Comparison of ENCODE assay signal across 13 cellular contexts in genomic region chr16:75559564-75560372, GRCh38. TPM values are rescaled to one million over a fixed set of nuclear protein-coding genes. Genes with fewer than 3 reads are reported as not detected.
DNase-seq lines count a peak whose midpoint lies in the region; TF ChIP-seq lines count a peak whose summit lies in the region.
"Had no signal": no experiment of that assay in that cellular context is flagged by ENCODE, and none has a peak within 500 bp of the region (broad histone marks: within the 10 kb centered on the region; RNA-seq: fewer than 3 reads in every experiment).

No MANE protein-coding gene starts in this region.

- H4K20me1 ChIP-seq in mammary epithelial cell (ENCODE audit: insufficient read depth, low read length): no peaks in the 10 kb centered on the region
- H4K20me1 ChIP-seq: BLaER1 treated with 17β-estradiol and CSF1 and Interleukin-3, amounts not matched to agents 10 nM and 100 nM had no signal

- no peak for TF ChIP-seq EP300 in esophagus muscularis mucosa (IDR thresholded peaks at IDR 0.05)

- CTCF ChIA-PET in mammary epithelial cell (lab: Charles Lee; ENCODE audit: low non-redundant PET): no interaction called here

- H3K9ac ChIP-seq in mammary epithelial cell (ENCODE audit: insufficient read depth, low read length): no peak overlapping the region
- H3K9ac ChIP-seq: BLaER1 treated with 17β-estradiol and CSF1 and Interleukin-3, amounts not matched to agents 10 nM and 100 nM had no signal

- peak overlapping the region; percentile 77 for H2AFZ ChIP-seq in ACC112 (ENCODE audit: low read length, unreplicated experiment)
- H2AFZ ChIP-seq in mammary epithelial cell (ENCODE audit: low read depth, low read length): peak overlapping the region; percentile 63

- TF ChIP-seq CTCF in mammary epithelial cell (conservative IDR thresholded peaks at IDR 0.05 in 1 of 2, IDR thresholded peaks at IDR 0.05 in 1 of 2; ENCODE audit: extremely low read depth in 1 of 2, insufficient read depth in 1 of 2, low read depth in 1 of 2, low read length in 2 of 2) (no peak), esophagus muscularis mucosa (IDR thresholded peaks at IDR 0.05) (no peak)

- H3K4me3 ChIP-seq in ACC112 (ENCODE audit: low read depth, low read length) (peak overlapping the region; percentile 22; the same call in 1 of the 2 replicates), mammary epithelial cell (replicated peaks in 1 of 3; ENCODE audit: insufficient read depth in 1 of 3, low read depth in 2 of 3, low read length in 3 of 3) (no peak overlapping the region), esophagus muscularis mucosa (no peak overlapping the region)
- H3K4me3 ChIP-seq: BLaER1 treated with 17β-estradiol and CSF1 and Interleukin-3, amounts not matched to agents 10 nM and 100 nM had no signal

- H3K4me2 ChIP-seq in mammary epithelial cell (ENCODE audit: insufficient read depth, low read depth, low read length): no peak overlapping the region
- H3K4me2 ChIP-seq: BLaER1 treated with 17β-estradiol and CSF1 and Interleukin-3, amounts not matched to agents 10 nM and 100 nM had no signal

- dilution Hi-C loops in mammary epithelial cell (cut with HindIII; ENCODE audit: low sequenced_read_pairs): loop anchor here (5.0 kb wide), 1 partner anchor 82 kb away; no protein-coding TSS in a partner anchor

- WGBS in mammary epithelial cell (ENCODE audit: low coverage, missing lambda C conversion rate): 63% methylated on average over 10 of the region's 10 CpGs
- 64% methylated on average over 10 of the region's 10 CpGs for WGBS in esophagus muscularis mucosa

- no peaks in the 10 kb centered on the region for H3K79me2 ChIP-seq in ACC112 (ENCODE audit: control insufficient read depth, insufficient read depth, low read length, unreplicated experiment)
- no peaks in the 10 kb centered on the region for H3K79me2 ChIP-seq in mammary epithelial cell (ENCODE audit: insufficient read depth, low read length)

- H3K4me1 ChIP-seq in ACC112 (ENCODE audit: control insufficient read depth, insufficient read depth, low read length, unreplicated experiment) (peaks cover 13% of the 10 kb centered on the region), mammary epithelial cell (ENCODE audit: insufficient read depth, low read length) (peaks cover 13% of the 10 kb centered on the region), esophagus muscularis mucosa (peaks cover 8 to 18% (median 15%) of the 10 kb centered on the region in 4 donors)

- TF ChIP-seq POLR2A in esophagus muscularis mucosa (IDR thresholded peaks at IDR 0.05; ENCODE audit: low read depth): no peak

- H3K27ac ChIP-seq in ACC112 (ENCODE audit: low read depth, low read length): no peak overlapping the region
- no peak overlapping the region for H3K27ac ChIP-seq in mammary epithelial cell (ENCODE audit: insufficient read depth, low read depth, low read length)
- no peak overlapping the region for H3K27ac ChIP-seq in esophagus muscularis mucosa (replicated peaks in 1 of 4)
- H3K27ac ChIP-seq: BLaER1 treated with 17β-estradiol and CSF1 and Interleukin-3, amounts not matched to agents 10 nM and 100 nM had no signal

- no peaks in the 10 kb centered on the region for H3K36me3 ChIP-seq in ACC112 (ENCODE audit: insufficient read depth, low read length)
- no peaks in the 10 kb centered on the region for H3K36me3 ChIP-seq in mammary epithelial cell (ENCODE audit: insufficient read depth, low read length)
- H3K36me3 ChIP-seq in esophagus muscularis mucosa: no peaks in the 10 kb centered on the region
- H3K36me3 ChIP-seq: BLaER1 treated with 17β-estradiol and CSF1 and Interleukin-3, amounts not matched to agents 10 nM and 100 nM had no signal

- no TSS peak for BruUV-seq in mammary epithelial cell (replicated peaks; lab: Mats Ljungman, UMichigan)

- peaks cover 14% of the 10 kb centered on the region; the same call in 1 of the 2 replicates for H3K27me3 ChIP-seq in ACC112 (ENCODE audit: insufficient read depth, low read length)
- H3K27me3 ChIP-seq in mammary epithelial cell (ENCODE audit: insufficient read depth, low read length): no peaks in the 10 kb centered on the region
- H3K27me3 ChIP-seq in esophagus muscularis mucosa: no peaks in the 10 kb centered on the region

- H3K9me3 ChIP-seq in mammary epithelial cell (replicated peaks; ENCODE audit: insufficient read depth, low read length) (no peaks in the 10 kb centered on the region), esophagus muscularis mucosa (no peaks in the 10 kb centered on the region)
- H3K9me3 ChIP-seq: BLaER1 treated with 17β-estradiol and CSF1 and Interleukin-3, amounts not matched to agents 10 nM and 100 nM had no signal

- DNase-seq in HUDEP-2 (lab: John Stamatoyannopoulos, UW; ENCODE audit: unreplicated experiment in 76 of 76): peak in 43 of 76 experiments; percentile 6 to 61 (median 24)
- DNase-seq in mammary epithelial cell: peak; percentile 28
- DNase-seq in kidney glomerular epithelial cell (lab: John Stamatoyannopoulos, UW): peak; percentile 17
- no peak for DNase-seq in esophagus muscularis mucosa (ENCODE audit: extremely low spot score)
- no peak for DNase-seq in head of caudate nucleus
- DNase-seq in central memory CD4-positive, alpha-beta T cell: no peak
- DNase-seq in NCI-H526 treated with DMSO at 0.1 percent for 48 hours (lab: John Stamatoyannopoulos, UW): no peak
- DNase-seq: activated CD4-positive, alpha-beta memory T cell treated with anti-CD3 and anti-CD28 coated beads, Interleukin-2, amount 10 ng/mL, durations not matched to agents 7 days and 5 days; NCI-H524; SW 1271 had no signal

- intact Hi-C loops in mammary epithelial cell (cut with micrococcal nuclease) (no loop called here), esophagus muscularis mucosa (cut with DNase I) (loop anchor here (10.0 kb wide), 1 partner anchor 85 kb away; the partner anchor contains the start of genes KARS1 and TERF2IP), head of caudate nucleus (cut with DNase I) (loop anchor here (5.0 to 10.0 kb wide), 2 partner anchors 85 to 203 kb away; no protein-coding TSS in a partner anchor)

- in situ Hi-C loops in mammary epithelial cell (cut with MboI; ENCODE audit: low sequenced_read_pairs in 2 of 2): no loop called here

RNA-seq across cellular contexts. Expression of gene TMEM231, which starts 3.7 kb away (rescaled TPM):
- total RNA-seq in mammary epithelial cell (10 to 100 TPM; 13.8 to 21.2 TPM), esophagus muscularis mucosa (10 to 100 TPM in 2 of 4 donors, 1 to 10 TPM in 2; 6.8 to 15.5 (median 10.5) TPM)
- polyA plus RNA-seq in mammary epithelial cell: 27.8 TPM
- 23.9 TPM for polyA minus RNA-seq in mammary epithelial cell

RNA-seq across cellular contexts. Expression of gene GABARAPL2, which starts 6.4 kb away (rescaled TPM):
- total RNA-seq in mammary epithelial cell: 10 to 100 TPM; 41.2 to 63.2 TPM
- polyA plus RNA-seq in mammary epithelial cell: 76.8 TPM
- polyA minus RNA-seq in mammary epithelial cell: 49.6 TPM
- total RNA-seq in esophagus muscularis mucosa: 100 to 1,000 TPM in 2 of 4 donors, 10 to 100 TPM in 2; 84.5 to 114 (median 101) TPM

RNA-seq across cellular contexts. Expression of gene CHST5, which starts 23.9 kb away (rescaled TPM):
- total RNA-seq in mammary epithelial cell: under 1 TPM; 0.17 to 0.24 TPM
- 0.01 TPM for polyA plus RNA-seq in mammary epithelial cell
- polyA minus RNA-seq in mammary epithelial cell: not detected
- not detected for total RNA-seq in esophagus muscularis mucosa
- total RNA-seq: epithelial cell of proximal tubule had no signal

Comparison
In these comparisons a context has a peak if more than half of its experiments do, and no peak if none do; other contexts are left out.
1. DNase-seq: peak in HUDEP-2 (43 of 76), mammary epithelial cell (single experiment) and kidney glomerular epithelial cell (single experiment); none in esophagus muscularis mucosa (single experiment), head of caudate nucleus (0 of 42), central memory CD4-positive, alpha-beta T cell (single experiment) and NCI-H526 treated with DMSO at 0.1 percent for 48 hours (single experiment).